Comparison of ENCODE assay signal across 12 cellular contexts in the genomic region with DNA sequence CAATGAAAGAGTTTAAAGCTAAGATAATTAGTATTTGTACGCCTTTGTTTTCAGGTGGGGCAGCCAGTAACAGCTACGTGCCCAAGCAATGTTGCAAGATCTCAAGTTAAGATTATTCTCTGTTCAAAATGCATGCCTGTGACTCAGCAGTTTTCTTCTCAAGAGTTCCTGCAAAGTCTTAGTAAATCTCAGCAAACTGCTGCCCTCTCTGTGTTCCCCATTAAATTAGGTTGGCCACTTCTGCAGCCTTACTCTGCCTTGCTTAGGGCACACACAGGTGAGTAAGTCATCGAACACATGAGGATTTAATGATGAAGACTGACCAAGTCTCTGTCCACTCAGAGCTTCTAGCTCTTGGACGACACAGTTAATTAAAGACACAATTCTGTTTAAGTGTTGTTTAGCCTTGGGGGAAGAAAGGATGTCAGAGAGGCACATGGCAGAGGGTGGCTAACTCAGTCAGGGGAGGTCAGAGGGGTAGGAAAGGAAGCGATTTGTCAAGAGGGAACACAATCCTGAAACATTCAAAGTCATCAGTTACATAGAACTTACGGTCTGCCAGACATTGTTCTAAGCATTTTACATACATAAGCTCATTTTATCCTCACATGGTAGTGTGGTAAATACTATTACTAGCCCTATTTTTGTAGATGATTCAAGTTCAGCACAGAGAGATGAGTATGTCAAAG. TPM values are rescaled to one million over a fixed set of nuclear protein-coding genes. Genes with fewer than 3 reads are reported as not detected.
DNase-seq lines count a peak whose midpoint lies in the region; ATAC-seq and TF ChIP-seq lines count a peak whose summit lies in the region.
"Had no signal": no experiment of that assay in that cellular context is flagged by ENCODE, and none has a peak within 500 bp of the region (broad histone marks: within the 10 kb centered on the region; RNA-seq: fewer than 3 reads in every experiment).

No MANE protein-coding gene starts in this region.

- no peak overlapping the region for H2AK5ac ChIP-seq in IMR-90 (ENCODE audit: low read depth, low read length)

- no peak overlapping the region for H3K4me3 Mint-ChIP-seq in activated T-helper 17 cell treated with anti-CD3 and anti-CD28 coated beads, Interleukin-2, amount 50 U/mL, for 72 hours

- no peaks in the 10 kb centered on the region for H3K79me1 ChIP-seq in IMR-90 (ENCODE audit: low read depth in 1 of 2, low read length in 2 of 2)

- TF ChIP-seq RAD21 in IMR-90 (IDR thresholded peaks at IDR 0.05; ENCODE audit: low read length): no peak

- H3K4me2 ChIP-seq in IMR-90 (ENCODE audit: low read depth, low read length): no peak overlapping the region
- H3K4me2 ChIP-seq in hepatocyte: no peak overlapping the region

- no peak overlapping the region for H2AK9ac ChIP-seq in IMR-90 (replicated peaks; ENCODE audit: low read depth, low read length, poor library complexity)

- H3K9me3 ChIP-seq in IMR-90 (ENCODE audit: control insufficient read depth, insufficient read depth, low read length) (no peaks in the 10 kb centered on the region), hepatocyte (ENCODE audit: low read depth) (no peaks in the 10 kb centered on the region)
- H3K9me3 ChIP-seq: HAP-1 had no signal

- dilution Hi-C loops in IMR-90 (cut with HindIII; ENCODE audit: low sequenced_read_pairs, unreplicated experiment): no loop called here

- H3K4me3 ChIP-seq in ACC112 (ENCODE audit: low read depth, low read length): no peak overlapping the region
- H3K4me3 ChIP-seq in IMR-90 (ENCODE audit: insufficient read depth, low read depth, low read length): no peak overlapping the region
- H3K4me3 ChIP-seq in hepatocyte: no peak overlapping the region
- H3K4me3 ChIP-seq: HAP-1 had no signal

- H4K20me1 ChIP-seq in IMR-90 (ENCODE audit: insufficient read depth, low read length): no peaks in the 10 kb centered on the region
- no peaks in the 10 kb centered on the region for H4K20me1 ChIP-seq in hepatocyte (ENCODE audit: insufficient read depth, poor library complexity, severe bottlenecking)

- H3K9me2 ChIP-seq in hepatocyte (replicated peaks; ENCODE audit: insufficient read depth): no peaks in the 10 kb centered on the region

- WGBS in IMR-90 (ENCODE audit: extremely low coverage in 2 of 2, insufficient read length in 1 of 2), 2 experiments: 46% methylated on average over 2 of the region's 6 CpGs; no CpG with 5 or more reads in 1 of the 2 experiments
- 67% methylated on average over 6 of the region's 6 CpGs for WGBS in hepatocyte (ENCODE audit: low lambda C conversion rate, missing lambda C conversion rate)

- H3K14ac ChIP-seq in IMR-90 (replicated peaks; ENCODE audit: low read depth, low read length): peak overlapping the region; percentile 27; the same call in 1 of the 2 replicates

- no peaks in the 10 kb centered on the region for H3K9me3 Mint-ChIP-seq in activated T-helper 17 cell treated with anti-CD3 and anti-CD28 coated beads, Interleukin-2, amount 50 U/mL, for 72 hours

- H2BK120ac ChIP-seq in IMR-90 (ENCODE audit: low read depth, low read length): peak overlapping the region; percentile 80; the same call in 1 of the 2 replicates

- intact Hi-C loops in IMR-90 (cut with micrococcal nuclease): no loop called here

- H2BK15ac ChIP-seq in IMR-90 (ENCODE audit: low read depth, low read length): no peak overlapping the region

- H3K36me3 ChIP-seq in ACC112 (ENCODE audit: insufficient read depth, low read length): no peaks in the 10 kb centered on the region
- H3K36me3 ChIP-seq in IMR-90 (ENCODE audit: control insufficient read depth, insufficient read depth, low read length): no peaks in the 10 kb centered on the region
- H3K36me3 ChIP-seq in hepatocyte (replicated peaks; ENCODE audit: insufficient read depth, low read depth): no peaks in the 10 kb centered on the region
- H3K36me3 ChIP-seq: HAP-1 had no signal

- POLR2A ChIA-PET in IMR-90 (lab: Charles Lee; ENCODE audit: unreplicated experiment): no interaction called here

- H2BK20ac ChIP-seq in IMR-90 (ENCODE audit: low read depth, low read length): peak overlapping the region; percentile 57; the same call in 1 of the 2 replicates

- in situ Hi-C loops in IMR-90 (cut with MboI; ENCODE audit: low sequenced_read_pairs): no loop called here

- H2BK5ac ChIP-seq in IMR-90 (ENCODE audit: low read depth, low read length, poor library complexity, severe bottlenecking): no peak overlapping the region

- H3K9me1 ChIP-seq in IMR-90 (ENCODE audit: insufficient read depth, low read length): 0 out of 2 replicates have a peak, but pooled peaks cover 3% of the 10 kb centered on the region

- H3K79me2 ChIP-seq in ACC112 (ENCODE audit: control insufficient read depth, insufficient read depth, low read length, unreplicated experiment) (no peaks in the 10 kb centered on the region), hepatocyte (no peaks in the 10 kb centered on the region)

- H3K4me1 ChIP-seq in ACC112 (ENCODE audit: control insufficient read depth, insufficient read depth, low read length, unreplicated experiment) (peaks cover 18% of the 10 kb centered on the region), IMR-90 (ENCODE audit: control insufficient read depth, insufficient read depth, low read length) (peaks cover 3% of the 10 kb centered on the region; the same call in 1 of the 2 replicates), hepatocyte (ENCODE audit: insufficient read depth) (peaks cover 24% of the 10 kb centered on the region)

- H3K9ac ChIP-seq in IMR-90 (ENCODE audit: low read depth, low read length): no peak overlapping the region

- H3K56ac ChIP-seq in IMR-90 (ENCODE audit: extremely low read depth, insufficient read depth, low read length): no peak overlapping the region

- H3K18ac ChIP-seq in IMR-90 (ENCODE audit: low read depth, low read length): peak overlapping the region; percentile 95

- CTCF ChIA-PET in IMR-90 (lab: Yijun Ruan, JAX): interaction anchor here (0.6 kb wide), 1 partner anchor 10 kb away, joined by 3 read pairs; no protein-coding TSS in a partner anchor

- H4K91ac ChIP-seq in IMR-90 (ENCODE audit: insufficient read depth, low read depth, low read length): no peak overlapping the region

- H3K23ac ChIP-seq in IMR-90 (ENCODE audit: low read depth, low read length): no peak overlapping the region

- H3K27me3 Mint-ChIP-seq in activated T-helper 17 cell treated with anti-CD3 and anti-CD28 coated beads, Interleukin-2, amount 50 U/mL, for 72 hours: peaks cover 36% of the 10 kb centered on the region

- TF ChIP-seq CTCF in IMR-90 (conservative IDR thresholded peaks at IDR 0.05; ENCODE audit: low read depth, low read length): no peak
- no peak for TF ChIP-seq CTCF in hepatocyte (IDR thresholded peaks at IDR 0.05; ENCODE audit: poor library complexity)

- H3K4ac ChIP-seq in IMR-90 (ENCODE audit: low read depth, low read length): no peak overlapping the region

- no peaks in the 10 kb centered on the region for H3K36me3 Mint-ChIP-seq in activated T-helper 17 cell treated with anti-CD3 and anti-CD28 coated beads, Interleukin-2, amount 50 U/mL, for 72 hours (ENCODE audit: low read depth)

- no peak for TF ChIP-seq POLR2A in IMR-90 (IDR thresholded peaks at IDR 0.05; ENCODE audit: low read depth, low read length)

- peak; percentile 63 for ATAC-seq in IMR-90 (ENCODE audit: low read depth)
- no peak for ATAC-seq in activated T-helper 17 cell treated with anti-CD3 and anti-CD28 coated beads, Interleukin-2, amount 50 U/mL, for 72 hours (replicated peaks)
- ATAC-seq in activated CD4-positive, CD25-positive, alpha-beta regulatory T cell treated with anti-CD3 and anti-CD28 coated beads, Interleukin-2, amount 50 U/mL, for 24 hours: no peak

- DNase-seq in IMR-90 (peak; percentile 63), amniotic epithelial cell (ENCODE audit: low read depth) (peak; percentile 79), hepatocyte (ENCODE audit: low spot score) (peak; percentile 32), NCI-H2196 (lab: John Stamatoyannopoulos, UW; ENCODE audit: unreplicated experiment) (no peak), NCI-H526 (lab: John Stamatoyannopoulos, UW) (no peak)
- DNase-seq: activated T-cell treated with anti-CD3 and anti-CD28 coated beads, Interleukin-2, amount 50 U/mL, for 1 hour; hippocampal formation; NCI-H1048 had no signal

- peak overlapping the region in 1 of 2 experiments; percentile 30; a peak in 1 of 4 replicates for H4K8ac ChIP-seq in IMR-90 (ENCODE audit: low read depth in 2 of 2, low read length in 2 of 2)

- peak overlapping the region; percentile 28 for H2AFZ ChIP-seq in ACC112 (ENCODE audit: low read length, unreplicated experiment)
- H2AFZ ChIP-seq in IMR-90 (replicated peaks; ENCODE audit: low read length, poor library complexity): no peak overlapping the region
- no peak overlapping the region for H2AFZ ChIP-seq in hepatocyte

- H3K27ac ChIP-seq in ACC112 (ENCODE audit: low read depth, low read length): no peak overlapping the region
- peak overlapping the region; percentile 13; the same call in 1 of the 2 replicates for H3K27ac ChIP-seq in IMR-90 (ENCODE audit: insufficient read depth, low read length)
- H3K27ac ChIP-seq in hepatocyte: peak overlapping the region; percentile 42

- no peaks in the 10 kb centered on the region for H3K4me1 Mint-ChIP-seq in activated T-helper 17 cell treated with anti-CD3 and anti-CD28 coated beads, Interleukin-2, amount 50 U/mL, for 72 hours

- H3K27me3 ChIP-seq in ACC112 (ENCODE audit: insufficient read depth, low read length): 0 out of 2 replicates have a peak, but pooled peaks cover 5% of the 10 kb centered on the region
- H3K27me3 ChIP-seq in IMR-90 (ENCODE audit: control insufficient read depth, insufficient read depth, low read length): no peaks in the 10 kb centered on the region; the same call in none of the 2 replicates
- no peaks in the 10 kb centered on the region for H3K27me3 ChIP-seq in hepatocyte

- BruUV-seq in IMR-90 (replicated peaks; lab: Mats Ljungman, UMichigan): no TSS peak

- no peak overlapping the region for H3K27ac Mint-ChIP-seq in activated T-helper 17 cell treated with anti-CD3 and anti-CD28 coated beads, Interleukin-2, amount 50 U/mL, for 72 hours

- H4K5ac ChIP-seq in IMR-90 (ENCODE audit: low read depth, low read length): peak overlapping the region; percentile 74

TF ChIP-seq in IMR-90, 13 proteins besides CTCF, POLR2A, EP300 and RAD21 (continues in another document):
- no peak for TF ChIP-seq MXI1 (IDR thresholded peaks at IDR 0.05; ENCODE audit: borderline replicate concordance, low read depth, low read length)
- no peak for TF ChIP-seq RFX5 (IDR thresholded peaks at IDR 0.05; ENCODE audit: low read depth, low read length)
- TF ChIP-seq RCOR1 (IDR thresholded peaks at IDR 0.05; ENCODE audit: insufficient replicate concordance, low read length): no peak
- TF ChIP-seq MAZ (IDR thresholded peaks at IDR 0.05; ENCODE audit: borderline replicate concordance, low read depth, low read length): no peak
- TF ChIP-seq CEBPB (IDR thresholded peaks at IDR 0.05; ENCODE audit: low read depth, low read length): peak; percentile 45; the same call in 1 of the 2 replicates

RNA-seq across cellular contexts. Expression of a gene that starts 20.2 kb away (rescaled TPM):
- total RNA-seq in IMR-90 (2012; rRNA removed) (2.7 and 3.9 TPM in 2 replicates), hepatocyte (19.1 and 19.3 TPM in 2 replicates)
- polyA plus RNA-seq in IMR-90 (2012; rRNA removed) (2.6 and 3.7 TPM in 2 replicates), hepatocyte (10.1 and 12.7 TPM in 2 replicates)
- 0.99 and 1.1 TPM in 2 replicates for polyA plus RNA-seq in IMR-90 (2012; cell fraction: cytosol; rRNA removed)
- polyA plus RNA-seq in IMR-90 (2012; cell fraction: nucleus; rRNA removed; ENCODE audit: low replicate concordance): 1.3 and 3.4 TPM in 2 replicates
- total RNA-seq in activated T-helper 17 cell treated with anti-CD3 and anti-CD28 coated beads, Interleukin-2, amount 50 U/mL, for 72 hours: 1 to 10 TPM; 3.4 to 6.6 TPM

Comparison
In these comparisons a context has a peak if more than half of its experiments do, and no peak if none do; other contexts are left out.
1. DNase-seq: peak in IMR-90 (single experiment), amniotic epithelial cell (single experiment) and hepatocyte (single experiment); none in NCI-H2196 (single experiment) and NCI-H526 (0 of 2).